10 cellular contexts compared by ENCODE assay signal in genomic region chr4:152064282-152064681, GRCh38.
DNase-seq lines count a peak whose midpoint lies in the region; ATAC-seq lines count a peak whose summit lies in the region.
"Had no signal": no experiment of that assay in that cellular context is flagged by ENCODE, and none has a peak within 500 bp of the region (broad histone marks: within the 10 kb centered on the region; RNA-seq: fewer than 3 reads in every experiment).

No MANE protein-coding gene starts in this region.

- H3K9me3 Mint-ChIP-seq in activated CD4-positive, alpha-beta T cell treated with anti-CD3 and anti-CD28 coated beads, Interleukin-2, amount 10 ng/mL, durations not matched to agents 7 days and 5 days: peaks cover 9% of the 10 kb centered on the region

- H3K27me3 Mint-ChIP-seq in activated CD4-positive, alpha-beta T cell treated with anti-CD3 and anti-CD28 coated beads, Interleukin-2, amount 10 ng/mL, durations not matched to agents 7 days and 5 days: no peaks in the 10 kb centered on the region
- H3K27me3 Mint-ChIP-seq in T-helper 17 cell: no peaks in the 10 kb centered on the region

- no peak overlapping the region for H3K4me3 Mint-ChIP-seq in activated CD4-positive, alpha-beta T cell treated with anti-CD3 and anti-CD28 coated beads, Interleukin-2, amount 10 ng/mL, durations not matched to agents 7 days and 5 days
- peak overlapping the region; percentile 31 for H3K4me3 Mint-ChIP-seq in T-helper 17 cell

- peak overlapping the region; percentile 3 for H3K27ac Mint-ChIP-seq in activated CD4-positive, alpha-beta T cell treated with anti-CD3 and anti-CD28 coated beads, Interleukin-2, amount 10 ng/mL, durations not matched to agents 7 days and 5 days
- H3K27ac Mint-ChIP-seq in T-helper 17 cell: peak overlapping the region; percentile 35

- no peaks in the 10 kb centered on the region for H3K27me3 ChIP-seq in skeletal muscle tissue (ENCODE audit: control insufficient read depth in 3 of 3, insufficient read depth in 3 of 3, low read length in 3 of 3)

- POLR2A ChIA-PET in activated CD4-positive, alpha-beta T cell treated with anti-CD3 and anti-CD28 coated beads, Interleukin-2, amount 10 ng/mL, durations not matched to agents 7 days and 5 days (lab: Charles Lee): no interaction called here

- ATAC-seq in T-helper 17 cell: no peak
- ATAC-seq in activated CD4-positive, CD25-positive, alpha-beta regulatory T cell treated with anti-CD3 and anti-CD28 coated beads, Interleukin-2, amount 50 U/mL, for 24 hours: no peak
- ATAC-seq in GM19328 (IDR thresholded peaks at IDR 0.05; ENCODE audit: unreplicated experiment): no peak

- H3K27ac ChIP-seq in mesodermal cell (ENCODE audit: low read depth, low read length, severe bottlenecking): peak overlapping the region; percentile 13
- H3K27ac ChIP-seq in skeletal muscle tissue (ENCODE audit: low read depth, low read length): peak overlapping the region; percentile 51

- CTCF ChIA-PET in activated CD4-positive, alpha-beta T cell treated with anti-CD3 and anti-CD28 coated beads, Interleukin-2, amount 10 ng/mL, durations not matched to agents 7 days and 5 days (lab: Charles Lee): interaction anchor here (1.0 to 2.0 kb wide), 3 partner anchors 10 to 17 kb away, joined by 3 to 7 read pairs (median 5); no protein-coding TSS in a partner anchor

- H3K36me3 ChIP-seq in mesodermal cell (ENCODE audit: control insufficient read depth, insufficient read depth, low read length) (no peaks in the 10 kb centered on the region), skeletal muscle tissue (ENCODE audit: control insufficient read depth in 3 of 3, insufficient read depth in 3 of 3, low read length in 3 of 3) (no peaks in the 10 kb centered on the region)

- H3K4me1 ChIP-seq in mesodermal cell (ENCODE audit: control insufficient read depth, insufficient read depth, low read length, poor library complexity, severe bottlenecking) (peaks cover 18% of the 10 kb centered on the region), skeletal muscle tissue (ENCODE audit: control insufficient read depth in 3 of 3, insufficient read depth in 3 of 3, low read length in 3 of 3) (peaks cover 4 to 25% (median 8%) of the 10 kb centered on the region in 3 donors)

- DNase-seq in activated CD4-positive, alpha-beta T cell treated with anti-CD3 and anti-CD28 coated beads, Interleukin-2, amount 10 ng/mL, durations not matched to agents 7 days and 5 days: no peak
- no peak for DNase-seq in activated CD4-positive, alpha-beta T cell treated with anti-CD3 and anti-CD28 coated beads, Interleukin-2, amount 50 U/mL, for 1 hour
- DNase-seq in T-helper 17 cell: no peak
- DNase-seq in NCI-H187 (lab: John Stamatoyannopoulos, UW): no peak
- DNase-seq: 8988T, MV-4-11 had no signal

- peak overlapping the region in 1 of 3 donors; percentile 52 for H3K9ac ChIP-seq in skeletal muscle tissue (ENCODE audit: low read depth in 1 of 3, low read length in 3 of 3)

- WGBS in mesodermal cell (ENCODE audit: insufficient coverage in 2 of 2), 2 experiments: 94 to 100% methylated on average over 1 to 2 of the region's 2 CpGs

- H3K4me3 ChIP-seq in mesodermal cell (ENCODE audit: extremely low read depth, insufficient read depth, low read length, poor library complexity, severe bottlenecking) (no peak overlapping the region), skeletal muscle tissue (ENCODE audit: low read length in 3 of 3) (peak overlapping the region in 1 of 3 donors; percentile 25)

- H3K9me3 ChIP-seq in T-helper 17 cell (ENCODE audit: control insufficient read depth, low read length, poor library complexity, severe bottlenecking): no peaks in the 10 kb centered on the region
- no peaks in the 10 kb centered on the region for H3K9me3 ChIP-seq in mesodermal cell (ENCODE audit: control insufficient read depth, low read length)
- no peaks in the 10 kb centered on the region for H3K9me3 ChIP-seq in skeletal muscle tissue (ENCODE audit: control insufficient read depth in 3 of 3, low read length in 3 of 3)

- H3K36me3 Mint-ChIP-seq in activated CD4-positive, alpha-beta T cell treated with anti-CD3 and anti-CD28 coated beads, Interleukin-2, amount 10 ng/mL, durations not matched to agents 7 days and 5 days (ENCODE audit: low read depth): peaks cover 2% of the 10 kb centered on the region
- H3K36me3 Mint-ChIP-seq in T-helper 17 cell (ENCODE audit: low read depth): no peaks in the 10 kb centered on the region

- peaks cover 31% of the 10 kb centered on the region for H3K4me1 Mint-ChIP-seq in activated CD4-positive, alpha-beta T cell treated with anti-CD3 and anti-CD28 coated beads, Interleukin-2, amount 10 ng/mL, durations not matched to agents 7 days and 5 days
- peaks cover 26% of the 10 kb centered on the region for H3K4me1 Mint-ChIP-seq in T-helper 17 cell
